In genomic region chr22:20916916-20917810, GRCh38 we compare ENCODE assay signal across 8 cellular contexts. TPM values are rescaled to one million over a fixed set of nuclear protein-coding genes. Genes with fewer than 3 reads are reported as not detected.
DNase-seq lines count a peak whose midpoint lies in the region; ATAC-seq lines count a peak whose summit lies in the region.

TSS of gene CRKL (plus strand) at chr22:20917407. CDS start at chr22:20917935, 528 bp downstream.

- peaks cover 27% of the 10 kb centered on the region for H3K36me3 Mint-ChIP-seq in activated CD4-positive, alpha-beta T cell treated with anti-CD3 and anti-CD28 coated beads, Interleukin-2, amount 10 ng/mL, durations not matched to agents 24 days and 14 days (ENCODE audit: low read depth)

- intact Hi-C loops in activated CD4-positive, alpha-beta T cell treated with anti-CD3 and anti-CD28 coated beads, Interleukin-2, amount 10 ng/mL, durations not matched to agents 24 days and 14 days (cut with micrococcal nuclease): loop anchor here (1.0 to 5.0 kb wide), 3 partner anchors 59 to 1485 kb away; partner anchors contain the start of genes HIRA, MRPL40, PI4KA and THAP7

- no peaks in the 10 kb centered on the region for H3K27me3 Mint-ChIP-seq in activated CD4-positive, alpha-beta T cell treated with anti-CD3 and anti-CD28 coated beads, Interleukin-2, amount 10 ng/mL, durations not matched to agents 24 days and 14 days

- DNase-seq in C1 segment of cervical spinal cord (lab: John Stamatoyannopoulos, UW) (peak; percentile 44 to 96 (median 93)), NCI-H526 (lab: John Stamatoyannopoulos, UW) (peak; percentile 83 to 96), cortex of kidney (lab: John Stamatoyannopoulos, UW) (peak; percentile 77), left lobe of liver (ENCODE audit: low spot score) (peak; percentile 98)
- DNase-seq in activated CD4-positive, alpha-beta T cell treated with anti-CD3 and anti-CD28 coated beads, Interleukin-2, amount 10 ng/mL, durations not matched to agents 24 days and 14 days: peak; percentile 99
- DNase-seq in stimulated activated CD4-positive, alpha-beta T cell treated with anti-CD3 and anti-CD28 coated beads, Interleukin-2, amount 100 ng/mL, for 4 hours (ENCODE audit: low read depth): peak; percentile 95

- H3K27ac Mint-ChIP-seq in activated CD4-positive, alpha-beta T cell treated with anti-CD3 and anti-CD28 coated beads, Interleukin-2, amount 10 ng/mL, durations not matched to agents 24 days and 14 days: peak within 1 kb of the TSS; percentile 90

- peak within 1 kb of the TSS; percentile 94 for H3K4me3 Mint-ChIP-seq in activated CD4-positive, alpha-beta T cell treated with anti-CD3 and anti-CD28 coated beads, Interleukin-2, amount 10 ng/mL, durations not matched to agents 24 days and 14 days

- H3K9me3 Mint-ChIP-seq in activated CD4-positive, alpha-beta T cell treated with anti-CD3 and anti-CD28 coated beads, Interleukin-2, amount 10 ng/mL, durations not matched to agents 24 days and 14 days: no peaks in the 10 kb centered on the region

- ATAC-seq in GM19324 (IDR thresholded peaks at IDR 0.05; ENCODE audit: low FRiP score, unreplicated experiment) (peak; percentile 98), HG03469 (IDR thresholded peaks at IDR 0.05; ENCODE audit: unreplicated experiment) (peak; percentile 83), left lobe of liver (peak; percentile 92)

- H3K4me1 Mint-ChIP-seq in activated CD4-positive, alpha-beta T cell treated with anti-CD3 and anti-CD28 coated beads, Interleukin-2, amount 10 ng/mL, durations not matched to agents 24 days and 14 days: peaks cover 27% of the 10 kb centered on the region

RNA-seq across cellular contexts. Expression of gene CRKL, which starts in this region (rescaled TPM):
- total RNA-seq in activated CD4-positive, alpha-beta T cell treated with anti-CD3 and anti-CD28 coated beads, Interleukin-2, amount 10 ng/mL, durations not matched to agents 24 days and 14 days: 81.4 and 82.4 TPM in 2 replicates
- 41.4 TPM for total RNA-seq in left lobe of liver

Comparison
In these comparisons a context has a peak if more than half of its experiments do, and no peak if none do; other contexts are left out.
1. Peak in every context shown above with its lines: DNase-seq and ATAC-seq.